Comparison of ENCODE assay signal across 1 cellular context in the genomic region with DNA sequence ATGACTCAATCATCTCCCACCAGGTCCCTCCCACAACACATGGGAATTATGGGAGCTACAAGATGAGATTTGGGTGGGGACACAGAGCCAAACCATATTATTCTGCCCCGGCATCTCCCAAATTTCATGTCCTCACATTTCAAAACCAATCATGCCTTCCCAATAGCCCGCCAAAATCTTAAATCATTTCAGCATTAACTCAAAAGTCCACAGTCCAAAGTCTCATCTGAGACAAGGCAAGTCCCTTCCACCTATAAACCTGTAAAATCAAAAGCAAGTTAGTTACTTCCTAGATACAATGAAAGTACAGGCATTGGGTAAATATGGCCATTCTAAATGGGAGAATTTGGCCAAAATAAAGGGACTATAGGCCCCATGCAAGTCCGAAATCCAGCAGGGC. TPM values are rescaled to one million over a fixed set of nuclear protein-coding genes. Genes with fewer than 3 reads are reported as not detected.
"Had no signal": no experiment of that assay in that cellular context is flagged by ENCODE, and none has a peak within 500 bp of the region (broad histone marks: within the 10 kb centered on the region; RNA-seq: fewer than 3 reads in every experiment).

No MANE protein-coding gene starts in this region.

RNA-seq across cellular contexts. Expression of gene MYLK, which starts 6.0 kb away (rescaled TPM):
- total RNA-seq: naive thymus-derived CD8-positive, alpha-beta T cell had no signal
